Comparison of ENCODE assay signal across 19 cellular contexts in the genomic region with DNA sequence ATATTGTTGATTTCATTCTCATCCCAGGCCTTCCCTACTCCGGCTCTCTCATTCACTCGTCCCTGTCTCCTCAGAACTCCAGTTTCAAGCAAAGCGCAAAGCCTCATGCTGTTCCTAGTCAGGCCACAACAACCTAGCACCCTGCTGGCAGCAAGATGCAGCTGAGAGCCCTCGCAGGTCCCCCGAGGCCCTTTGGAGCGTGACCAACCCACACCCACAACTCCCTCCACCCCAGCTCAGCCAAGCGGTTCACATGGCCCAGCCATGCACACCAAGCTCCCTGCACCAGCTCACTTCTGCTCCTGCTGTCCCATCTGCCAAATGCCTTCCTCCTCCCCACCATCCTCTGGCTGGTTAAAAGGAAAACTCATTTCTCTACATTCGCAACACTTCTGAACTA.
DNase-seq lines count a peak whose midpoint lies in the region; ATAC-seq and TF ChIP-seq lines count a peak whose summit lies in the region.
"Had no signal": no experiment of that assay in that cellular context is flagged by ENCODE, and none has a peak within 500 bp of the region (broad histone marks: within the 10 kb centered on the region; RNA-seq: fewer than 3 reads in every experiment).

No MANE protein-coding gene starts in this region.

- POLR2A ChIA-PET in Caco-2 (lab: Charles Lee): no interaction called here

- peak overlapping the region; percentile 61 for H3K9ac ChIP-seq in Karpas-422 (ENCODE audit: low read length)

- H3K4me1 Mint-ChIP-seq in Caco-2 (ENCODE audit: low read depth, unreplicated experiment) (no peaks in the 10 kb centered on the region), immature natural killer cell (no peaks in the 10 kb centered on the region)
- H3K4me1 Mint-ChIP-seq: CD8-positive, alpha-beta memory T cell had no signal

- H3K4me3 ChIP-seq in Caco-2 (ENCODE audit: low read depth, low read length): no peak overlapping the region
- peak overlapping the region; percentile 52 for H3K4me3 ChIP-seq in Karpas-422 (ENCODE audit: low read length)
- H3K4me3 ChIP-seq in upper lobe of right lung: no peak overlapping the region
- H3K4me3 ChIP-seq in testis: no peak overlapping the region
- H3K4me3 ChIP-seq: PC-9 had no signal

- H3K79me2 ChIP-seq in Karpas-422 (ENCODE audit: low read length): no peaks in the 10 kb centered on the region

- WGBS in testis, 2 donors: 78 to 86% methylated on average over 8 of the region's 8 CpGs

- H3K9me3 Mint-ChIP-seq in Caco-2 (ENCODE audit: unreplicated experiment) (peaks cover 10% of the 10 kb centered on the region), immature natural killer cell (peaks cover 0 to 3% (median 0%) of the 10 kb centered on the region in 6 donors)

- peak; percentile 12 for ATAC-seq in upper lobe of right lung
- ATAC-seq: SK-N-SH treated with all-trans-retinoic acid at 6 μM for 48 hours had no signal

- peaks cover 5% of the 10 kb centered on the region; the same call in 1 of the 2 replicates for H3K9me3 ChIP-seq in Caco-2
- no peaks in the 10 kb centered on the region for H3K9me3 ChIP-seq in Karpas-422 (ENCODE audit: low read length)
- no peaks in the 10 kb centered on the region for H3K9me3 ChIP-seq in upper lobe of right lung
- no peaks in the 10 kb centered on the region for H3K9me3 ChIP-seq in testis

- H3K4me2 ChIP-seq in Karpas-422 (ENCODE audit: low read depth, low read length, poor library complexity, severe bottlenecking): peak overlapping the region; percentile 70
- H3K4me2 ChIP-seq: PC-9 had no signal

- H3K27ac ChIP-seq in Karpas-422 (ENCODE audit: low read length) (peak overlapping the region; percentile 93), upper lobe of right lung (no peak overlapping the region), testis (no peak overlapping the region)
- H3K27ac ChIP-seq: PC-9 had no signal

- H2AFZ ChIP-seq in Karpas-422 (ENCODE audit: low read length): no peak overlapping the region
- H2AFZ ChIP-seq: PC-9 had no signal

- no peaks in the 10 kb centered on the region for H4K20me1 ChIP-seq in Karpas-422 (ENCODE audit: insufficient read depth, low read depth, low read length)

- DNase-seq in Caco-2: no peak
- DNase-seq in Karpas-422: peak; percentile 91
- DNase-seq in left kidney (ENCODE audit: low read depth, low spot score): peak; percentile 29
- DNase-seq in upper lobe of right lung: no peak
- DNase-seq in immature natural killer cell: no peak
- no peak for DNase-seq in SHP77 treated with DMSO at 0.1 percent for 48 hours (lab: John Stamatoyannopoulos, UW)
- DNase-seq in testis: no peak
- DNase-seq: C1 segment of cervical spinal cord; CD8-positive, alpha-beta memory T cell; H7; NCI-H1048; NCI-H1436; NCI-H187 treated with DMSO at 0.1 percent for 48 hours; NCI-H2107; NCI-H2227 treated with DMSO at 0.1 percent for 48 hours; NCI-H510A; PC-9 had no signal

- H3K27ac Mint-ChIP-seq in Caco-2 (ENCODE audit: unreplicated experiment): peak overlapping the region; percentile 23
- H3K27ac Mint-ChIP-seq in immature natural killer cell: no peak overlapping the region
- H3K27ac Mint-ChIP-seq: CD8-positive, alpha-beta memory T cell; IgD-negative memory B cell had no signal

- H3K4me1 ChIP-seq in Caco-2: no peaks in the 10 kb centered on the region; the same call in 1 of the 2 replicates
- peaks cover 56% of the 10 kb centered on the region for H3K4me1 ChIP-seq in Karpas-422 (ENCODE audit: low read length)
- no peaks in the 10 kb centered on the region for H3K4me1 ChIP-seq in upper lobe of right lung
- H3K4me1 ChIP-seq in testis: no peaks in the 10 kb centered on the region

- no peak overlapping the region for H3K4me3 Mint-ChIP-seq in Caco-2 (ENCODE audit: unreplicated experiment)
- H3K4me3 Mint-ChIP-seq in immature natural killer cell: no peak overlapping the region
- H3K4me3 Mint-ChIP-seq: CD8-positive, alpha-beta memory T cell had no signal

- no peak for TF ChIP-seq POLR2A in testis (IDR thresholded peaks at IDR 0.05)

- H3K27me3 ChIP-seq in Caco-2 (replicated peaks; ENCODE audit: control insufficient read depth, insufficient read depth, low read length) (no peaks in the 10 kb centered on the region), Karpas-422 (ENCODE audit: low read length) (no peaks in the 10 kb centered on the region), upper lobe of right lung (no peaks in the 10 kb centered on the region), testis (no peaks in the 10 kb centered on the region)

- H3K9me2 ChIP-seq in Karpas-422 (replicated peaks; ENCODE audit: insufficient read depth, low read length): no peaks in the 10 kb centered on the region

- CTCF ChIA-PET in Caco-2 (lab: Charles Lee): no interaction called here

- H3K27me3 Mint-ChIP-seq in Caco-2 (ENCODE audit: insufficient read depth, unreplicated experiment): no peaks in the 10 kb centered on the region
- H3K27me3 Mint-ChIP-seq in immature natural killer cell (ENCODE audit: low read depth in 3 of 3): peaks cover 0 to 2% (median 0%) of the 10 kb centered on the region in 3 donors

- H3K36me3 ChIP-seq in Caco-2 (ENCODE audit: control insufficient read depth, insufficient read depth, low read length) (no peaks in the 10 kb centered on the region), Karpas-422 (ENCODE audit: insufficient read depth, low read length) (no peaks in the 10 kb centered on the region), upper lobe of right lung (no peaks in the 10 kb centered on the region), testis (ENCODE audit: low read depth, missing control alignments) (no peaks in the 10 kb centered on the region)

- intact Hi-C loops in Caco-2 (cut with micrococcal nuclease; ENCODE audit: unreplicated experiment) (no loop called here), upper lobe of right lung (cut with DNase I) (no loop called here), testis (cut with DNase I; ENCODE audit: low total_unique reads) (no loop called here)

- BruUV-seq in Caco-2 (replicated peaks; lab: Mats Ljungman, UMichigan): no TSS peak

- H3K36me3 Mint-ChIP-seq in Caco-2 (ENCODE audit: insufficient read depth, unreplicated experiment): no peaks in the 10 kb centered on the region
- no peaks in the 10 kb centered on the region for H3K36me3 Mint-ChIP-seq in immature natural killer cell
- H3K36me3 Mint-ChIP-seq: CD8-positive, alpha-beta memory T cell had no signal

- TF ChIP-seq CTCF in Caco-2 (IDR thresholded peaks at IDR 0.05; ENCODE audit: insufficient read depth in 1 of 2, low read depth in 1 of 2, low read length in 1 of 2, severe bottlenecking in 1 of 2, unreplicated experiment in 1 of 2) (no peak), upper lobe of right lung (IDR thresholded peaks at IDR 0.05) (no peak), testis (IDR thresholded peaks at IDR 0.05) (no peak)

Comparison
In these comparisons a context has a peak if more than half of its experiments do, and no peak if none do; other contexts are left out.
1. DNase-seq: peak in Karpas-422 (single experiment) and left kidney (single experiment); none in Caco-2 (0 of 2), upper lobe of right lung (single experiment), immature natural killer cell (0 of 3), SHP77 treated with DMSO at 0.1 percent for 48 hours (single experiment) and testis (single experiment).